24 cellular contexts compared by ENCODE assay signal in the genomic region with DNA sequence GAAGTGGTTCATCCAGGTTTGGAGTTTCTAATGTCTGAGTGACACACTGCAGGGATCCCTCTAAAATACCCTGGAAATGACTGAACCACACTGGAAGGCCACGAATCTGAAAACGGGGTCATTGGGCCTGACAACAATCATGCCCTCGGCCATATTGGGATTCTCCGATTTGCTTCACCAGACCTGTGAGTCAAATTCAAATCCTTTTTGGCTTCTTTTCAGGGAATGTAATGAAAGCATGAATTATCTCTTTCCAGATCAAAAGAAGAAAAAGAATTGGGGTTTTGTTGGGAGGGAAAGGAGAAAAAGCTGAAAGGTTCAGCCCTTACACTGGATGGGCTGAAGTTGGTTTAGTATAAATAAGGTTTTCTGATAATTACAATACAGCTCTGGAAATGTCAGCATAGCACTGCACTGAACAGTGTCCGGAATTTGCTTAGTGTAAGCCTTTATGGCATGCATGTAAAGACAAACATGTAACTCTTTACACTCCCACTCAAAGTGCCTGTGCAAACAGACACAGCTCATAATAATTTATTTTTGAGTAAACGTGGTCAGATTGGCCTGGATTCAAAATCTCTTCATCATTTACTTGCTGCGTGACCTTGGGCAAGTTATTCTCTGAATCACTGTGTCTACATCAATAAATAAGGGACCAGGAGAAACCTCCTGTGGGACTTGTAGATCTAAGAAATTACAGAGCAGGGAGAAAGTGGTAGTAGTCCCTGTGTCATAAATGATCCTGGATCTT. TPM values are rescaled to one million over a fixed set of nuclear protein-coding genes. Genes with fewer than 3 reads are reported as not detected.
DNase-seq lines count a peak whose midpoint lies in the region; ATAC-seq, FAIRE-seq and TF ChIP-seq lines count a peak whose summit lies in the region.
"Had no signal": no experiment of that assay in that cellular context is flagged by ENCODE, and none has a peak within 500 bp of the region (broad histone marks: within the 10 kb centered on the region; RNA-seq: fewer than 3 reads in every experiment).

No MANE protein-coding gene starts in this region.

- H3K27ac ChIP-seq in 22Rv1, result peak overlapping the region; percentile 68
- no peak overlapping the region for H3K27ac ChIP-seq in Panc1 (ENCODE audit: low read length)
- H3K27ac ChIP-seq in upper lobe of right lung, result no peak overlapping the region
- H3K27ac ChIP-seq: brain microvascular endothelial cell, SJCRH30 had no signal

- ATAC-seq in Panc1 (0 out of 2 replicates have a peak, but pooled peaks have one; percentile 63), upper lobe of right lung (no peak)
- ATAC-seq: activated naive CD4-positive, alpha-beta T cell treated with anti-CD3 and anti-CD28 coated beads, Interleukin-2, amount 50 U/mL, for 72 hours; activated T-cell treated with anti-CD3 and anti-CD28 coated beads, Interleukin-2, amount 50 U/mL, for 4 hours; sciatic nerve; WTC11 had no signal

- H3K4me3 ChIP-seq in Panc1 (ENCODE audit: low read depth in 2 of 2, low read length in 2 of 2), result no peak overlapping the region
- H3K4me3 ChIP-seq in fibroblast of villous mesenchyme (ENCODE audit: low read depth, low read length), result no peak overlapping the region
- no peak overlapping the region for H3K4me3 ChIP-seq in upper lobe of right lung
- H3K4me3 ChIP-seq: SJCRH30 had no signal

- no TSS peak for BruUV-seq in Panc1 (replicated peaks; lab: Mats Ljungman, UMichigan)

- H3K36me3 ChIP-seq in Panc1 (ENCODE audit: control insufficient read depth, insufficient read depth, low read length), result no peaks in the 10 kb centered on the region
- no peaks in the 10 kb centered on the region for H3K36me3 ChIP-seq in upper lobe of right lung
- H3K36me3 ChIP-seq: brain microvascular endothelial cell, SJCRH30 had no signal

- H3K4me1 ChIP-seq in Panc1 (ENCODE audit: control insufficient read depth, insufficient read depth, low read length) (no peaks in the 10 kb centered on the region), upper lobe of right lung (no peaks in the 10 kb centered on the region)
- H3K4me1 ChIP-seq: SJCRH30 had no signal

- DNase-seq in EL, result peak; percentile 24
- peak; percentile 8 for DNase-seq in Panc1 (ENCODE audit: low read depth, low spot score)
- DNase-seq in fibroblast of villous mesenchyme (ENCODE audit: low read depth), result peak; percentile 38
- DNase-seq in cortex of kidney (lab: John Stamatoyannopoulos, UW), result no peak
- DNase-seq in upper lobe of right lung, result no peak
- DNase-seq in NCI-H1092 treated with DMSO at 0.1 percent for 48 hours (lab: John Stamatoyannopoulos, UW), result no peak
- DNase-seq in RCC 7860 (ENCODE audit: low spot score), result no peak
- DNase-seq: activated CD4-positive, alpha-beta memory T cell treated with anti-CD3 and anti-CD28 coated beads, Interleukin-2, amount 10 ng/mL, durations not matched to agents 7 days and 5 days; activated T-cell treated with anti-CD3 and anti-CD28 coated beads, Interleukin-2, amount 50 U/mL, for 4 hours; brain microvascular endothelial cell; CD8-positive, alpha-beta memory T cell; H7; KG1; NCI-H1417 treated with DMSO at 0.1 percent for 48 hours; SJCRH30 had no signal

- CTCF ChIA-PET in Panc1 (lab: Charles Lee), result no interaction called here

- no peak for TF ChIP-seq CTCF in 22Rv1 (IDR thresholded peaks at IDR 0.05)
- TF ChIP-seq CTCF in Panc1 (IDR thresholded peaks at IDR 0.05), result no peak
- no peak for TF ChIP-seq CTCF in fibroblast of villous mesenchyme (IDR thresholded peaks at IDR 0.05; ENCODE audit: insufficient read depth, low read depth, low read length)
- no peak for TF ChIP-seq CTCF in upper lobe of right lung (IDR thresholded peaks at IDR 0.05)

- intact Hi-C loops in Panc1 (cut with micrococcal nuclease; ENCODE audit: unreplicated experiment) (no loop called here), upper lobe of right lung (cut with DNase I) (no loop called here)

- no peaks in the 10 kb centered on the region for H3K9me3 ChIP-seq in Panc1 (ENCODE audit: control insufficient read depth, insufficient read depth, low read depth, low read length)
- no peaks in the 10 kb centered on the region for H3K9me3 ChIP-seq in upper lobe of right lung
- H3K9me3 ChIP-seq: SJCRH30 had no signal

- in situ Hi-C loops in Panc1 (cut with HindIII; ENCODE audit: low pct_unique_long_range_greater_than_20kb, low sequenced_read_pairs), result no loop called here

- H3K27me3 ChIP-seq in Panc1 (ENCODE audit: control insufficient read depth, insufficient read depth, low read length), result 0 out of 2 replicates have a peak, but pooled peaks cover 3% of the 10 kb centered on the region
- H3K27me3 ChIP-seq in upper lobe of right lung, result no peaks in the 10 kb centered on the region
- H3K27me3 ChIP-seq: brain microvascular endothelial cell, SJCRH30 had no signal

- no peak for FAIRE-seq in RCC 7860 (lab: Jason Lieb, UNC)
- FAIRE-seq: endothelial cell of umbilical vein, GM19239, urothelium cell line had no signal

- POLR2A ChIA-PET in Panc1 (lab: Charles Lee), result no interaction called here

RNA-seq across cellular contexts. Expression of a gene that starts 21.4 kb away (rescaled TPM):
- total RNA-seq in Panc1 (2021; ENCODE audit: unreplicated experiment) (not detected), fibroblast of villous mesenchyme (not detected in 2 replicates), upper lobe of right lung (not detected)
- polyA plus RNA-seq in Panc1 (2012; ENCODE audit: insufficient read length), result not detected
- total RNA-seq: activated CD4-positive, alpha-beta memory T cell treated with anti-CD3 and anti-CD28 coated beads, Interleukin-2, amount 10 ng/mL, durations not matched to agents 7 days and 5 days; activated naive CD4-positive, alpha-beta T cell treated with anti-CD3 and anti-CD28 coated beads, Interleukin-2, amount 50 U/mL, for 72 hours; activated T-cell treated with anti-CD3 and anti-CD28 coated beads, Interleukin-2, amount 50 U/mL, for 4 hours; CD8-positive, alpha-beta memory T cell; endothelial cell of umbilical vein; H7; lower leg skin; osteocyte; sciatic nerve; SJCRH30; WTC11 had no signal
- polyA plus RNA-seq: CD8-positive, alpha-beta memory T cell; endothelial cell of umbilical vein had no signal

RNA-seq across cellular contexts. Expression of a gene that starts 33.4 kb away (rescaled TPM):
- total RNA-seq in Panc1 (2021; ENCODE audit: unreplicated experiment), result not detected
- polyA plus RNA-seq in Panc1 (2012; ENCODE audit: insufficient read length), result not detected
- total RNA-seq in fibroblast of villous mesenchyme, result not detected in 2 replicates
- total RNA-seq in upper lobe of right lung, result not detected
- total RNA-seq: activated CD4-positive, alpha-beta memory T cell treated with anti-CD3 and anti-CD28 coated beads, Interleukin-2, amount 10 ng/mL, durations not matched to agents 7 days and 5 days; activated naive CD4-positive, alpha-beta T cell treated with anti-CD3 and anti-CD28 coated beads, Interleukin-2, amount 50 U/mL, for 72 hours; activated T-cell treated with anti-CD3 and anti-CD28 coated beads, Interleukin-2, amount 50 U/mL, for 4 hours; CD8-positive, alpha-beta memory T cell; endothelial cell of umbilical vein; H7; osteocyte; SJCRH30; WTC11 had no signal
- polyA plus RNA-seq: CD8-positive, alpha-beta memory T cell; endothelial cell of umbilical vein had no signal

Comparison
In these comparisons a context has a peak if more than half of its experiments do, and no peak if none do; other contexts are left out.
1. DNase-seq: peak in EL (single experiment), Panc1 (single experiment) and fibroblast of villous mesenchyme (single experiment); none in cortex of kidney (single experiment), upper lobe of right lung (single experiment), NCI-H1092 treated with DMSO at 0.1 percent for 48 hours (single experiment) and RCC 7860 (single experiment).